In genomic region chr10:3873728-3874461, GRCh38 we compare ENCODE assay signal across 8 cellular contexts.
DNase-seq lines count a peak whose midpoint lies in the region; ATAC-seq, FAIRE-seq and TF ChIP-seq lines count a peak whose summit lies in the region.

No MANE protein-coding gene starts in this region.

- no peak overlapping the region for H2AFZ ChIP-seq in H1 (ENCODE audit: low read length)

- peak overlapping the region; percentile 75 for H3K27ac Mint-ChIP-seq in Caco-2 (ENCODE audit: unreplicated experiment)

- no peak overlapping the region for H2BK15ac ChIP-seq in H1 (ENCODE audit: low read length)

- no peak overlapping the region for H3K4ac ChIP-seq in H1 (replicated peaks; ENCODE audit: insufficient read length, low read depth, low read length)

- H3K4me3 ChIP-seq in Caco-2 (ENCODE audit: low read depth, low read length) (no peak overlapping the region), H1 (ENCODE audit: extremely low read depth in 1 of 4, insufficient read depth in 2 of 4, low read depth in 3 of 4, low read length in 4 of 4) (no peak overlapping the region)

- no peak overlapping the region for H4K5ac ChIP-seq in H1 (ENCODE audit: insufficient read length, low read depth, low read length)

- no peak overlapping the region for H2BK20ac ChIP-seq in H1 (ENCODE audit: low read length)

- H2AK5ac ChIP-seq in H1 (ENCODE audit: low read depth, low read length), result no peak overlapping the region; the same call in 1 of the 2 replicates

- H3K18ac ChIP-seq in H1 (ENCODE audit: extremely low read depth, low read length), result no peak overlapping the region

- no peak overlapping the region for H3K23ac ChIP-seq in H1 (ENCODE audit: insufficient read length)

- 0 out of 7 replicates have a peak overlapping the region, but pooled peaks of 1 of the 4 experiments have one; percentile 42 for H3K9ac ChIP-seq in H1 (replicated peaks in 1 of 4; ENCODE audit: extremely low read depth in 1 of 4, low read depth in 3 of 4, low read length in 3 of 4)

- H3K56ac ChIP-seq in H1 (replicated peaks; ENCODE audit: insufficient read length, low read depth, low read length), result no peak overlapping the region

- TF ChIP-seq EP300 in H1 (IDR thresholded peaks at IDR 0.05; ENCODE audit: borderline replicate concordance in 1 of 2, low read depth in 2 of 2, low read length in 2 of 2), result peak in 1 of 2 experiments; percentile 95; a peak in 1 of 3 replicates

- no peaks in the 10 kb centered on the region for H3K79me1 ChIP-seq in H1 (ENCODE audit: low read depth, low read length)

- H3K79me2 ChIP-seq in H1 (ENCODE audit: control insufficient read depth in 1 of 2, insufficient read depth in 2 of 2, low read length in 2 of 2), result no peaks in the 10 kb centered on the region

- peaks cover 37% of the 10 kb centered on the region for H3K4me1 Mint-ChIP-seq in Caco-2 (ENCODE audit: low read depth, unreplicated experiment)

- 75% methylated on average over 7 of the region's 7 CpGs; no CpG with 5 or more reads in 1 of the 2 experiments for WGBS in H1 (ENCODE audit: extremely low coverage in 1 of 2, insufficient coverage in 1 of 2, insufficient read length in 1 of 2, insufficient replicate concordance in 2 of 2, low coverage in 1 of 2, low lambda C conversion rate in 2 of 2, missing lambda C conversion rate in 1 of 2), 2 experiments

- H3K4me2 ChIP-seq in H1 (ENCODE audit: insufficient read depth in 1 of 2, low read depth in 2 of 2, low read length in 2 of 2), result no peak overlapping the region

- H2BK12ac ChIP-seq in H1 (ENCODE audit: low read depth, low read length), result peak overlapping the region; percentile 80; the same call in 1 of the 2 replicates

- CTCF ChIA-PET in Caco-2 (lab: Charles Lee) (no interaction called here), H1 (lab: Charles Lee; ENCODE audit: partially characterized antibody) (no interaction called here)

- POLR2A ChIA-PET in Caco-2 (lab: Charles Lee) (no interaction called here), H1 (lab: Charles Lee; ENCODE audit: partially characterized antibody) (interaction anchor here (0.7 to 1.0 kb wide), 2 partner anchors 14 to 89 kb away, joined by 3 read pairs; partner anchors contain the start of gene KLF6)

- TF ChIP-seq CTCF in Caco-2 (IDR thresholded peaks at IDR 0.05; ENCODE audit: insufficient read depth in 1 of 2, low read depth in 1 of 2, low read length in 1 of 2, severe bottlenecking in 1 of 2, unreplicated experiment in 1 of 2) (no peak), H1 (IDR thresholded peaks at IDR 0.05; ENCODE audit: control extremely low read depth in 1 of 3, insufficient read depth in 1 of 3, low read depth in 1 of 3, low read length in 3 of 3) (no peak), omental fat pad (IDR thresholded peaks at IDR 0.05) (no peak)

- no peaks in the 10 kb centered on the region for H3K36me3 ChIP-seq in Caco-2 (ENCODE audit: control insufficient read depth, insufficient read depth, low read length)
- no peaks in the 10 kb centered on the region for H3K36me3 ChIP-seq in H1 (ENCODE audit: control insufficient read depth in 2 of 4, insufficient read depth in 4 of 4, low read length in 3 of 4)

- no peak overlapping the region for H4K8ac ChIP-seq in H1 (ENCODE audit: extremely low read depth, insufficient read depth, low read length)

- TF ChIP-seq POLR2A in H1 (IDR thresholded peaks at IDR 0.05; ENCODE audit: control extremely low read depth in 1 of 2, low read depth in 2 of 2, low read length in 2 of 2), result no peak

- H3K9me3 ChIP-seq in Caco-2 (no peaks in the 10 kb centered on the region), H1 (ENCODE audit: insufficient read depth in 2 of 2, low read depth in 1 of 2, low read length in 1 of 2) (no peaks in the 10 kb centered on the region)

- no peaks in the 10 kb centered on the region for H3K23me2 ChIP-seq in H1 (ENCODE audit: low read depth, low read length)

- 0 out of 2 replicates have a peak overlapping the region, but pooled peaks have one; percentile 67 for H3K27ac ChIP-seq in H1 (ENCODE audit: low read depth, low read length)

- H2BK5ac ChIP-seq in H1 (ENCODE audit: low read depth, low read length), result no peak overlapping the region; the same call in 1 of the 2 replicates

- no peak overlapping the region for H2BK120ac ChIP-seq in H1 (replicated peaks; ENCODE audit: low read depth, low read length)

- H3K14ac ChIP-seq in H1 (ENCODE audit: insufficient read length), result no peak overlapping the region

- intact Hi-C loops in Caco-2 (cut with micrococcal nuclease; ENCODE audit: unreplicated experiment), result loop anchor here (2.0 kb wide), 1 partner anchor 21 kb away; no protein-coding TSS in a partner anchor

- H3K27me3 Mint-ChIP-seq in Caco-2 (ENCODE audit: insufficient read depth, unreplicated experiment), result no peaks in the 10 kb centered on the region

- no peaks in the 10 kb centered on the region for H4K20me1 ChIP-seq in H1 (replicated peaks in 1 of 2; ENCODE audit: control insufficient read depth in 1 of 2, insufficient read depth in 2 of 2, low read length in 2 of 2)

- H3K36me3 Mint-ChIP-seq in Caco-2 (ENCODE audit: insufficient read depth, unreplicated experiment), result no peaks in the 10 kb centered on the region

- H3K4me1 ChIP-seq in Caco-2 (peaks cover 24% of the 10 kb centered on the region), H1 (replicated peaks in 1 of 4; ENCODE audit: control insufficient read depth in 3 of 4, insufficient read depth in 4 of 4, low read length in 3 of 4) (peaks cover 0 to 3% (median 1%) of the 10 kb centered on the region in 4 experiments; a peak in 1 of 7 replicates)

- FAIRE-seq in RCC 7860 (lab: Jason Lieb, UNC) (no peak), H1 (lab: Jason Lieb, UNC) (no peak), urothelium cell line (lab: Jason Lieb, UNC) (no peak)

- BruUV-seq in Caco-2 (replicated peaks; lab: Mats Ljungman, UMichigan), result no TSS peak

- H4K91ac ChIP-seq in H1 (replicated peaks; ENCODE audit: insufficient read length, low read length), result no peak overlapping the region

- ATAC-seq in GM19328 (IDR thresholded peaks at IDR 0.05; ENCODE audit: unreplicated experiment) (peak; percentile 57), HG03280 (IDR thresholded peaks at IDR 0.05; ENCODE audit: unreplicated experiment) (peak; percentile 60), omental fat pad (ENCODE audit: low FRiP score) (peak; percentile 67)

- H3K9me3 Mint-ChIP-seq in Caco-2 (ENCODE audit: unreplicated experiment), result no peaks in the 10 kb centered on the region

- no peak for TF ChIP-seq RAD21 in H1 (IDR thresholded peaks at IDR 0.05 in 1 of 2, conservative IDR thresholded peaks at IDR 0.05 in 1 of 2; ENCODE audit: low read depth in 2 of 2, low read length in 2 of 2)

- H3K27me3 ChIP-seq in Caco-2 (replicated peaks; ENCODE audit: control insufficient read depth, insufficient read depth, low read length) (no peaks in the 10 kb centered on the region), H1 (replicated peaks in 1 of 4; ENCODE audit: control insufficient read depth in 3 of 4, extremely low read depth in 1 of 4, insufficient read depth in 3 of 4, low read length in 3 of 4) (no peaks in the 10 kb centered on the region)

- H3K4me3 Mint-ChIP-seq in Caco-2 (ENCODE audit: unreplicated experiment), result no peak overlapping the region

- DNase-seq in Caco-2 (peak in 1 of 2 experiments; percentile 51), RCC 7860 (ENCODE audit: low spot score) (peak; percentile 51), H1 (ENCODE audit: low read depth in 1 of 2, low spot score in 2 of 2) (no peak), omental fat pad (ENCODE audit: low spot score) (no peak), cerebellar cortex (ENCODE audit: low spot score) (no peak), urothelium cell line (ENCODE audit: low spot score) (no peak)

TF ChIP-seq in H1, 55 proteins besides CTCF, POLR2A, EP300 and RAD21:
- no peak for TF ChIP-seq CBX5 (IDR thresholded peaks at IDR 0.05; ENCODE audit: low read depth, low read length)
- no peak for TF ChIP-seq USF2 (IDR thresholded peaks at IDR 0.05; ENCODE audit: low read length)
- TF ChIP-seq CHD2 (IDR thresholded peaks at IDR 0.05; ENCODE audit: low read length), result peak; percentile 53; the same call in 1 of the 2 replicates
- TF ChIP-seq CBX8 (IDR thresholded peaks at IDR 0.05; ENCODE audit: borderline replicate concordance, low read depth, low read length), result no peak
- no peak for TF ChIP-seq NANOG (IDR thresholded peaks at IDR 0.05; ENCODE audit: insufficient read depth, low read depth, low read length, poor library complexity, severe bottlenecking)
- TF ChIP-seq SP1 (IDR thresholded peaks at IDR 0.05; ENCODE audit: low read depth, low read length), result peak; percentile 73; the same call in 1 of the 2 replicates
- TF ChIP-seq CEBPB (IDR thresholded peaks at IDR 0.05; ENCODE audit: low read depth, low read length), result peak; percentile 62; the same call in 1 of the 2 replicates
- TF ChIP-seq ATF2 (IDR thresholded peaks at IDR 0.05; ENCODE audit: low read length), result no peak
